16 cellular contexts compared by ENCODE assay signal in genomic region chr12:29769162-29769820, GRCh38. TPM values are rescaled to one million over a fixed set of nuclear protein-coding genes. Genes with fewer than 3 reads are reported as not detected.
DNase-seq lines count a peak whose midpoint lies in the region; ATAC-seq, FAIRE-seq and TF ChIP-seq lines count a peak whose summit lies in the region.
"Had no signal": no experiment of that assay in that cellular context is flagged by ENCODE, and none has a peak within 500 bp of the region (broad histone marks: within the 10 kb centered on the region; RNA-seq: fewer than 3 reads in every experiment).

No MANE protein-coding gene starts in this region.

- FAIRE-seq in keratinocyte (lab: Jason Lieb, UNC): peak; percentile 71
- FAIRE-seq: A204.1, islet of Langerhans had no signal

- H3K9me3 Mint-ChIP-seq in brain: peaks cover 0 to 5% (median 0%) of the 10 kb centered on the region in 5 experiments
- H3K9me3 Mint-ChIP-seq: activated CD4-positive, alpha-beta memory T cell treated with anti-CD3 and anti-CD28 coated beads for 36 hours had no signal

- no peak overlapping the region for H2AFZ ChIP-seq in keratinocyte (ENCODE audit: control insufficient read depth, low read length)

- no peak for TF ChIP-seq CTCF in right atrium auricular region (IDR thresholded peaks at IDR 0.05)
- no peak for TF ChIP-seq CTCF in brain (conservative IDR thresholded peaks at IDR 0.05)
- TF ChIP-seq CTCF in keratinocyte (optimal IDR thresholded peaks at IDR 0.05 in 1 of 3, IDR thresholded peaks at IDR 0.05 in 1 of 3, conservative IDR thresholded peaks at IDR 0.05 in 1 of 3; ENCODE audit: extremely low read depth in 1 of 3, insufficient read depth in 2 of 3, low read length in 3 of 3): no peak
- no peak for TF ChIP-seq CTCF in left lung (IDR thresholded peaks at IDR 0.05)

- H3K9ac ChIP-seq in keratinocyte (ENCODE audit: control insufficient read depth, extremely low read depth, insufficient read depth, low read length): no peak overlapping the region
- no peak overlapping the region for H3K9ac ChIP-seq in subcutaneous abdominal adipose tissue (ENCODE audit: low read length in 5 of 5)

- intact Hi-C loops in Right ventricle myocardium inferior (cut with DNase I): no loop called here
- intact Hi-C loops in left lung (cut with DNase I): no loop called here

- H3K27ac Mint-ChIP-seq in brain: peak overlapping the region in 3 of 5 experiments; percentile 30 to 72 (median 64)
- H3K27ac Mint-ChIP-seq: activated CD4-positive, alpha-beta memory T cell treated with anti-CD3 and anti-CD28 coated beads for 36 hours; activated T-helper 2 cell treated with anti-CD3 and anti-CD28 coated beads, Interferon-gamma antibody, Interleukin-2, Interleukin-4, amounts not matched to agents 10 μg/mL and 5 μg/mL and 100 μg/mL, durations not matched to agents 14 hours and 24 hours and 36 hours; naive thymus-derived CD4-positive, alpha-beta T cell had no signal

- H3K4me1 ChIP-seq in right atrium auricular region (peaks cover 0 to 30% of the 10 kb centered on the region in 2 donors), keratinocyte (ENCODE audit: control insufficient read depth, extremely low read depth, insufficient read depth, low read length) (peaks cover 12% of the 10 kb centered on the region), subcutaneous abdominal adipose tissue (ENCODE audit: control insufficient read depth in 5 of 5, insufficient read depth in 5 of 5, low read length in 5 of 5) (peaks cover 0 to 15% (median 8%) of the 10 kb centered on the region in 5 donors), left lung (peaks cover 0 to 12% of the 10 kb centered on the region in 2 donors)
- H3K4me1 ChIP-seq: foreskin keratinocyte had no signal

- H3K36me3 ChIP-seq in right atrium auricular region: peaks cover 5% of the 10 kb centered on the region
- no peaks in the 10 kb centered on the region for H3K36me3 ChIP-seq in keratinocyte (ENCODE audit: control insufficient read depth in 2 of 2, extremely low read depth in 1 of 2, insufficient read depth in 2 of 2, low read length in 2 of 2)
- H3K36me3 ChIP-seq in subcutaneous abdominal adipose tissue (ENCODE audit: control insufficient read depth in 5 of 5, insufficient read depth in 5 of 5, low read length in 5 of 5): peaks cover 5 to 7% (median 6%) of the 10 kb centered on the region in 5 donors
- H3K36me3 ChIP-seq in left lung: no peaks in the 10 kb centered on the region

- peak; percentile 87 for ATAC-seq in Right ventricle myocardium inferior
- no peak for ATAC-seq in HG02763 (IDR thresholded peaks at IDR 0.05; ENCODE audit: unreplicated experiment)
- no peak for ATAC-seq in GM21576 (IDR thresholded peaks at IDR 0.05; ENCODE audit: unreplicated experiment)
- ATAC-seq in left lung: no peak
- ATAC-seq: foreskin keratinocyte; naive thymus-derived CD4-positive, alpha-beta T cell had no signal

- dilution Hi-C loops in keratinocyte (cut with MboI; ENCODE audit: extremely low pct_ligation_motif_present, low sequenced_read_pairs): no loop called here

- H3K27me3 ChIP-seq in right atrium auricular region (no peaks in the 10 kb centered on the region), keratinocyte (ENCODE audit: control insufficient read depth, extremely low read depth, insufficient read depth, low read length) (no peaks in the 10 kb centered on the region), subcutaneous abdominal adipose tissue (ENCODE audit: control insufficient read depth in 5 of 5, insufficient read depth in 4 of 5, low read length in 5 of 5) (no peaks in the 10 kb centered on the region), left lung (no peaks in the 10 kb centered on the region)
- H3K27me3 ChIP-seq: foreskin keratinocyte had no signal

- no peak overlapping the region for H3K4me3 ChIP-seq in right atrium auricular region
- no peak overlapping the region for H3K4me3 ChIP-seq in keratinocyte (ENCODE audit: control insufficient read depth in 2 of 3, extremely low read depth in 1 of 3, insufficient read depth in 2 of 3, low read depth in 1 of 3, low read length in 3 of 3)
- no peak overlapping the region for H3K4me3 ChIP-seq in subcutaneous abdominal adipose tissue (ENCODE audit: low read depth in 1 of 5, low read length in 5 of 5)
- H3K4me3 ChIP-seq in left lung: no peak overlapping the region

- peaks cover 13% of the 10 kb centered on the region for H3K36me3 Mint-ChIP-seq in brain
- H3K36me3 Mint-ChIP-seq: activated CD4-positive, alpha-beta memory T cell treated with anti-CD3 and anti-CD28 coated beads for 36 hours; naive thymus-derived CD4-positive, alpha-beta T cell had no signal

- H3K27ac ChIP-seq in right atrium auricular region (peak overlapping the region in 1 of 2 donors; percentile 8), keratinocyte (ENCODE audit: control insufficient read depth, insufficient read depth, low read length) (no peak overlapping the region), subcutaneous abdominal adipose tissue (ENCODE audit: low read depth, low read length) (peak overlapping the region; percentile 57), left lung (no peak overlapping the region)
- H3K27ac ChIP-seq: foreskin keratinocyte had no signal

- no peak overlapping the region for H3K4me3 Mint-ChIP-seq in brain
- H3K4me3 Mint-ChIP-seq: activated CD4-positive, alpha-beta memory T cell treated with anti-CD3 and anti-CD28 coated beads for 36 hours; naive thymus-derived CD4-positive, alpha-beta T cell had no signal

- H3K9me3 ChIP-seq in right atrium auricular region: no peaks in the 10 kb centered on the region
- H3K9me3 ChIP-seq in keratinocyte (ENCODE audit: control insufficient read depth, low read depth, low read length): no peaks in the 10 kb centered on the region
- H3K9me3 ChIP-seq in subcutaneous abdominal adipose tissue (ENCODE audit: control insufficient read depth in 5 of 5, low read length in 5 of 5): no peaks in the 10 kb centered on the region
- no peaks in the 10 kb centered on the region for H3K9me3 ChIP-seq in left lung

- H3K79me2 ChIP-seq in keratinocyte (ENCODE audit: control insufficient read depth, insufficient read depth, low read length): no peaks in the 10 kb centered on the region

- no peaks in the 10 kb centered on the region for H3K9me1 ChIP-seq in keratinocyte (ENCODE audit: control insufficient read depth, extremely low read depth, insufficient read depth, low read length)

- H4K20me1 ChIP-seq in keratinocyte (ENCODE audit: control insufficient read depth, extremely low read depth, insufficient read depth, low read length): no peaks in the 10 kb centered on the region

- peaks cover 33% of the 10 kb centered on the region for H3K4me1 Mint-ChIP-seq in brain
- H3K4me1 Mint-ChIP-seq: naive thymus-derived CD4-positive, alpha-beta T cell had no signal

- DNase-seq in Right ventricle myocardium inferior (ENCODE audit: missing footprints): no peak
- no peak for DNase-seq in right atrium auricular region (ENCODE audit: low spot score)
- DNase-seq in keratinocyte (ENCODE audit: low read depth, low spot score): no peak
- DNase-seq in left lung: no peak
- DNase-seq: activated CD4-positive, alpha-beta memory T cell treated with anti-CD3 and anti-CD28 coated beads for 36 hours; naive thymus-derived CD4-positive, alpha-beta T cell; OCI-M1; stimulated activated CD4-positive, alpha-beta T cell treated with anti-CD3 and anti-CD28 coated beads, Interleukin-15, amount 100 ng/mL, for 24 hours had no signal

- H3K4me2 ChIP-seq in keratinocyte (ENCODE audit: control insufficient read depth, extremely low read depth, insufficient read depth, low read depth, low read length): no peak overlapping the region

- no peaks in the 10 kb centered on the region for H3K27me3 Mint-ChIP-seq in brain
- H3K27me3 Mint-ChIP-seq: activated CD4-positive, alpha-beta memory T cell treated with anti-CD3 and anti-CD28 coated beads for 36 hours had no signal

RNA-seq across cellular contexts. Expression of gene TMTC1, which starts 14.5 kb away (rescaled TPM):
- total RNA-seq in Right ventricle myocardium inferior: 33.8 TPM
- total RNA-seq in right atrium auricular region: 10 to 100 TPM; 60.1 to 60.3 TPM
- 5.4 TPM for polyA plus RNA-seq in brain (ENCODE audit: insufficient read depth, low read depth, low replicate concordance)
- 2.0 to 10.2 TPM (median 3.7 TPM) in 3 replicates for polyA plus RNA-seq in keratinocyte
- 3.0 TPM for polyA plus RNA-seq in keratinocyte (2011; ENCODE audit: low read depth)
- polyA plus RNA-seq in keratinocyte (2011; cell fraction: cytosol; rRNA removed): 4.3 and 5.9 TPM in 2 replicates
- polyA plus RNA-seq in keratinocyte (2011; cell fraction: nucleus; rRNA removed): 8.0 and 8.2 TPM in 2 replicates
- 1.6 TPM in 2 replicates for polyA plus RNA-seq in keratinocyte (2012; ENCODE audit: low replicate concordance)
- polyA minus RNA-seq in keratinocyte: 2.3 to 26.2 TPM (median 8.7 TPM) in 3 replicates
- 9.0 TPM for polyA minus RNA-seq in keratinocyte (2011; cell fraction: cytosol; rRNA and poly(A)+ RNA removed)
- polyA minus RNA-seq in keratinocyte (2011; cell fraction: nucleus; rRNA and poly(A)+ RNA removed): 15.1 and 26.4 TPM in 2 replicates
- 10 to 100 TPM in 1 of 2 donors, 1 to 10 TPM in 1; 9.5 to 37.7 TPM for total RNA-seq in left lung
- polyA plus RNA-seq: naive thymus-derived CD4-positive, alpha-beta T cell had no signal
